In the genomic region with DNA sequence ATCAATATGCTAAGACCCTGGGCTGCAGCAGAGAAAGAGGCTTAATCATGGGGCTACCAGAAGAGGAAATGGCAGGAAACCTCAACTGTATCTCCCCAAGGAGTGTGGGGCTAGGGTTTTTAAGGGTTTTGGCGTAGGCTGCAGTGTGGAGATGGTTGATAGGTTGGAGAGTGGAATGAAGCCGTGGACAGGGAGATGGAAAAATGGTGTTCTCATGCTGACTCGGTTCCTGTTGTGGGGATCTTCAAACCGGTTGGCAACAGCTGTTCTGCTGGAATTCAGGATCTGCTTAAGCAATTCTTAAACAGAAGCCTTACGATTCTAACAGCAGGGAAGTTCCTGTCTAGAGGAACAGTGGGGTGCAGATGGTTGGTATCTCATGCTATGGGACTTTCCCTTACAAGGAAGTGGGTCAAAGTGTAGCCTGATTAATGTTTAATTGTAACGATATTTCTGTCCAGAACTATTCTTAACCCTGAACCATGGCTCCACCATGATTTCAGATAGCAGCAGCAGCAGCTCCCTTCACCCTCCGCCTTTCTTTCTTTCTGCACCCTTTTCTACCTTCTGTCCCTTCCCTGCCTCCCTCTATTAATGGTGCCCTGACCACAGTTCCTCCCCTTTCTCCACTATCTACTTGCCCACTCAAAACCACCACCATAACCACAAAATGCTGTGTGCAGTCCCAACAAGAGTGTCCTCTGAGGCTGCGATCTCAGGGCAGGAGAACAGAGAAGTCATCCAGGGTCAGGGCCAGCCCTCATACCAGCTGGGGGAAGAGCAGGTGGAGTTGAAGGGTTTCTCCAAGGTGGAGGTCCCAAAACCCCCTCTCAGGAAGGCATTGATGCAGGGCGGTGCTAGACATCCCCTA, we compare ENCODE assay signal across 3 cellular contexts.
A peak's percentile ranks its signal among the peaks of the same experiment; 100 is the strongest.
TF ChIP-seq lines count a peak whose summit lies in the region.

No MANE protein-coding gene starts in this region.

TF ChIP-seq in liver, 16 proteins besides CTCF, POLR2A, EP300 and RAD21:
- no peak for TF ChIP-seq EGR1 (IDR thresholded peaks at IDR 0.05; ENCODE audit: low read depth in 2 of 2)
- peak; percentile 73 to 80 for TF ChIP-seq RXRA (IDR thresholded peaks at IDR 0.05)
- peak; percentile 92 for TF ChIP-seq SP1 (IDR thresholded peaks at IDR 0.05)
- TF ChIP-seq, protein P1, sequence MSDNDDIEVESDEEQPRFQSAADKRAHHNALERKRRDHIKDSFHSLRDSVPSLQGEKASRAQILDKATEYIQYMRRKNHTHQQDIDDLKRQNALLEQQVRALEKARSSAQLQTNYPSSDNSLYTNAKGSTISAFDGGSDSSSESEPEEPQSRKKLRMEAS (IDR thresholded peaks at IDR 0.05), result no peak
- peak; percentile 29 to 44 for TF ChIP-seq HNF4A (conservative IDR thresholded peaks at IDR 0.05)
- peak; percentile 49 for TF ChIP-seq YY1 (IDR thresholded peaks at IDR 0.05)
- peak in 1 of 2 donors; percentile 17 for TF ChIP-seq GABPA (IDR thresholded peaks at IDR 0.05 in 1 of 2, conservative IDR thresholded peaks at IDR 0.05 in 1 of 2)
- TF ChIP-seq, protein P2, sequence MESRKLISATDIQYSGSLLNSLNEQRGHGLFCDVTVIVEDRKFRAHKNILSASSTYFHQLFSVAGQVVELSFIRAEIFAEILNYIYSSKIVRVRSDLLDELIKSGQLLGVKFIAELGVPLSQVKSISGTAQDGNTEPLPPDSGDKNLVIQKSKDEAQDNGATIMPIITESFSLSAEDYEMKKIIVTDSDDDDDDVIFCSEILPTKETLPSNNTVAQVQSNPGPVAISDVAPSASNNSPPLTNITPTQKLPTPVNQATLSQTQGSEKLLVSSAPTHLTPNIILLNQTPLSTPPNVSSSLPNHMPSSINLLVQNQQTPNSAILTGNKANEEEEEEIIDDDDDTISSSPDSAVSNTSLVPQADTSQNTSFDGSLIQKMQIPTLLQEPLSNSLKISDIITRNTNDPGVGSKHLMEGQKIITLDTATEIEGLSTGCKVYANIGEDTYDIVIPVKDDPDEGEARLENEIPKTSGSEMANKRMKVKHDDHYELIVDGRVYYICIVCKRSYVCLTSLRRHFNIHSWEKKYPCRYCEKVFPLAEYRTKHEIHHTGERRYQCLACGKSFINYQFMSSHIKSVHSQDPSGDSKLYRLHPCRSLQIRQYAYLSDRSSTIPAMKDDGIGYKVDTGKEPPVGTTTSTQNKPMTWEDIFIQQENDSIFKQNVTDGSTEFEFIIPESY (IDR thresholded peaks at IDR 0.05), result no peak
- TF ChIP-seq, protein P3, sequence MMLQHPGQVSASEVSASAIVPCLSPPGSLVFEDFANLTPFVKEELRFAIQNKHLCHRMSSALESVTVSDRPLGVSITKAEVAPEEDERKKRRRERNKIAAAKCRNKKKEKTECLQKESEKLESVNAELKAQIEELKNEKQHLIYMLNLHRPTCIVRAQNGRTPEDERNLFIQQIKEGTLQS (IDR thresholded peaks at IDR 0.05), result no peak

TF ChIP-seq in HepG2, 621 proteins besides CTCF, POLR2A, EP300 and RAD21:
- TF ChIP-seq GTF3A (CRISPR knock-in tag; conservative IDR thresholded peaks at IDR 0.05), result no peak
- TF ChIP-seq, protein P4, sequence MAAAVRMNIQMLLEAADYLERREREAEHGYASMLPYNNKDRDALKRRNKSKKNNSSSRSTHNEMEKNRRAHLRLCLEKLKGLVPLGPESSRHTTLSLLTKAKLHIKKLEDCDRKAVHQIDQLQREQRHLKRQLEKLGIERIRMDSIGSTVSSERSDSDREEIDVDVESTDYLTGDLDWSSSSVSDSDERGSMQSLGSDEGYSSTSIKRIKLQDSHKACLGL (CRISPR knock-in tag; IDR thresholded peaks at IDR 0.05), result no peak
- no peak for TF ChIP-seq HNRNPK (IDR thresholded peaks at IDR 0.05; ENCODE audit: low read depth, low read length, poor library complexity, severe bottlenecking)
- TF ChIP-seq, protein P5, sequence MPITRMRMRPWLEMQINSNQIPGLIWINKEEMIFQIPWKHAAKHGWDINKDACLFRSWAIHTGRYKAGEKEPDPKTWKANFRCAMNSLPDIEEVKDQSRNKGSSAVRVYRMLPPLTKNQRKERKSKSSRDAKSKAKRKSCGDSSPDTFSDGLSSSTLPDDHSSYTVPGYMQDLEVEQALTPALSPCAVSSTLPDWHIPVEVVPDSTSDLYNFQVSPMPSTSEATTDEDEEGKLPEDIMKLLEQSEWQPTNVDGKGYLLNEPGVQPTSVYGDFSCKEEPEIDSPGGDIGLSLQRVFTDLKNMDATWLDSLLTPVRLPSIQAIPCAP (CRISPR knock-in tag; IDR thresholded peaks at IDR 0.05; ENCODE audit: low read depth), result no peak
- no peak for TF ChIP-seq ZNF30 (CRISPR knock-in tag; IDR thresholded peaks at IDR 0.05)
- TF ChIP-seq, protein P6, sequence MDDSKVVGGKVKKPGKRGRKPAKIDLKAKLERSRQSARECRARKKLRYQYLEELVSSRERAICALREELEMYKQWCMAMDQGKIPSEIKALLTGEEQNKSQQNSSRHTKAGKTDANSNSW (CRISPR knock-in tag; IDR thresholded peaks at IDR 0.05; ENCODE audit: borderline replicate concordance), result no peak

TF ChIP-seq in H1, 55 proteins besides CTCF, POLR2A, EP300 and RAD21:
- TF ChIP-seq, protein P3 (IDR thresholded peaks at IDR 0.05; ENCODE audit: insufficient read depth, low read depth, low read length), result no peak
- TF ChIP-seq YY1 (IDR thresholded peaks at IDR 0.05; ENCODE audit: low read depth, low read length) (no peak), BCL11A (IDR thresholded peaks at IDR 0.05; ENCODE audit: low read depth in 2 of 2, low read length in 2 of 2) (no peak), NANOG (IDR thresholded peaks at IDR 0.05; ENCODE audit: insufficient read depth, low read depth, low read length, poor library complexity, severe bottlenecking) (no peak), TEAD4 (IDR thresholded peaks at IDR 0.05; ENCODE audit: low read depth, low read length) (peak; percentile 49; the same call in 1 of the 2 replicates)
TF ChIP-seq in H1: peak in this region for 1.
